Comparison of ENCODE assay signal across 14 cellular contexts in genomic region chr15:38638841-38639240, GRCh38.
"Had no signal": no experiment of that assay in that cellular context is flagged by ENCODE, and none has a peak within 500 bp of the region (broad histone marks: within the 10 kb centered on the region; RNA-seq: fewer than 3 reads in every experiment).

No MANE protein-coding gene starts in this region.

- H3K36me3 ChIP-seq: esophagus squamous epithelium, ovary, right lobe of liver, spleen, tibial nerve, vagina had no signal

- H3K27me3 Mint-ChIP-seq: activated CD4-positive, alpha-beta T cell treated with anti-CD3 and anti-CD28 coated beads, Interleukin-2, amount 10 ng/mL, durations not matched to agents 24 days and 14 days; activated naive CD4-positive, alpha-beta T cell treated with anti-CD3 and anti-CD28 coated beads, Interleukin-2, amount 50 U/mL, for 24 hours had no signal

- H3K4me3 Mint-ChIP-seq: activated CD4-positive, alpha-beta T cell treated with anti-CD3 and anti-CD28 coated beads, Interleukin-2, amount 10 ng/mL, durations not matched to agents 24 days and 14 days; activated naive CD4-positive, alpha-beta T cell treated with anti-CD3 and anti-CD28 coated beads, Interleukin-2, amount 50 U/mL, for 24 hours; brain had no signal

- H3K27ac ChIP-seq: esophagus squamous epithelium, hepatocyte, ovary, right lobe of liver, spleen, tibial nerve, vagina had no signal

- H3K4me2 ChIP-seq: hepatocyte had no signal

- H3K27me3 ChIP-seq: esophagus squamous epithelium, hepatocyte, ovary, right lobe of liver, spleen, tibial nerve, vagina had no signal

- H3K4me3 ChIP-seq: esophagus squamous epithelium, hepatocyte, ovary, right lobe of liver, spleen, tibial nerve, vagina had no signal

- H3K79me2 ChIP-seq: hepatocyte had no signal

- H3K4me1 Mint-ChIP-seq: brain had no signal

- ATAC-seq: left lobe of liver, right lobe of liver had no signal

- H2AFZ ChIP-seq: hepatocyte had no signal

- H3K4me1 ChIP-seq: esophagus squamous epithelium, right lobe of liver, tibial nerve, vagina had no signal

- H3K9me3 ChIP-seq: esophagus squamous epithelium, ovary, right lobe of liver, spleen, tibial nerve, vagina had no signal

- H3K36me3 Mint-ChIP-seq: activated naive CD4-positive, alpha-beta T cell treated with anti-CD3 and anti-CD28 coated beads, Interleukin-2, amount 50 U/mL, for 24 hours; brain had no signal

- DNase-seq: activated CD4-positive, alpha-beta T cell treated with anti-CD3 and anti-CD28 coated beads, Interleukin-2, amount 10 ng/mL, durations not matched to agents 24 days and 14 days; activated T-cell treated with anti-CD3 and anti-CD28 coated beads for 4 hours; cerebellar nuclear complex; effector CD8-positive, alpha-beta T cell; esophagus squamous epithelium; ovary; right lobe of liver; spleen had no signal
